ENCODE assay signal across 9 cellular contexts in the genomic region with DNA sequence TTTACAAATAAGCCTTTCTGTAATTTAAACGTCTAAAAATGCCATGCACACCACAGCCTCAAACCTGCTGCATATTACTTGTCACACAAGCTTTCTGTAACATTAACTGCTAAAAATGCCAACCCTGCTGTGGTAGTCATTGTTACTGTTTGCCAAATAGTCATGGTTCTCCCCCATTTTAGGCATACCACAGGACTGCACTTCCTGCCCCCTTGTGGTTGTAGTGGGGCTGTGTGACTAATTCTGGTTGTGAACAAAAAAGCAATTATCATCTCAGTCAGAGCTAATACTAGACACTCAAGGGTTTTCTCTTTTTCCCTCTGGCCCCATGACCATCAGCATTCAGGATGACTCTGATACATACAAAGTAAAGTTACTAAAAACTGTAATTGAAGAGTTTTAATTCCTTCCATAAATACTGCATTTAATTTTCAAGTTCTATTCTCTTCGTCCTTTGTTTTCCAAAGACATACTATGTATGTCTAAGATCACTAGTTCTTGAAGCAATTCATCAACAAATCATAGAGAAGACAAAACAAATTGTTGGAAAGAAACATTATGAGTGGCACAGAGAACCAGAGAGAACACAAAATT. TPM values are rescaled to one million over a fixed set of nuclear protein-coding genes. Genes with fewer than 3 reads are reported as not detected.
DNase-seq lines count a peak whose midpoint lies in the region; ATAC-seq, FAIRE-seq and TF ChIP-seq lines count a peak whose summit lies in the region.
"Had no signal": no experiment of that assay in that cellular context is flagged by ENCODE, and none has a peak within 500 bp of the region (broad histone marks: within the 10 kb centered on the region; RNA-seq: fewer than 3 reads in every experiment).

No MANE protein-coding gene starts in this region.

- TF ChIP-seq CTCF in OCI-LY1 (IDR thresholded peaks at IDR 0.05; ENCODE audit: low read length) (peak; percentile 72), psoas muscle (IDR thresholded peaks at IDR 0.05) (peak; percentile 19)

- 46 to 53% (median 46%) methylated on average over 2 of the region's 2 CpGs for WGBS in psoas muscle, 3 donors

- H3K4me3 ChIP-seq in OCI-LY1 (ENCODE audit: low read depth, low read length, poor library complexity, severe bottlenecking) (no peak overlapping the region), psoas muscle (no peak overlapping the region)

- intact Hi-C loops in psoas muscle (cut with DNase I) = no loop called here

- TF ChIP-seq POLR2A in GM12891 (IDR thresholded peaks at IDR 0.05; ENCODE audit: low read depth, low read length) (no peak), erythroblast (IDR thresholded peaks at IDR 0.05; ENCODE audit: low read length) (no peak)

- H3K27ac ChIP-seq in OCI-LY1 (ENCODE audit: low read depth, low read length, poor library complexity, severe bottlenecking) (no peak overlapping the region), psoas muscle (no peak overlapping the region)

- ATAC-seq in HG03159 (IDR thresholded peaks at IDR 0.05; ENCODE audit: unreplicated experiment) = peak; percentile 84
- no peak for ATAC-seq in psoas muscle
- no peak for ATAC-seq in HG02623 (IDR thresholded peaks at IDR 0.05; ENCODE audit: unreplicated experiment)

- H2AFZ ChIP-seq in OCI-LY1 (ENCODE audit: low read length) = no peak overlapping the region

- no peaks in the 10 kb centered on the region for H3K27me3 ChIP-seq in OCI-LY1 (ENCODE audit: insufficient read depth, low read length)
- H3K27me3 ChIP-seq in psoas muscle (ENCODE audit: insufficient read depth in 3 of 3, low read length in 2 of 3) = peaks cover 0 to 13% (median 0%) of the 10 kb centered on the region in 3 donors

- H3K4me1 ChIP-seq in OCI-LY1 (ENCODE audit: insufficient read depth, low read length, severe bottlenecking) (no peaks in the 10 kb centered on the region), psoas muscle (no peaks in the 10 kb centered on the region)

- no peaks in the 10 kb centered on the region for H4K20me1 ChIP-seq in OCI-LY1 (ENCODE audit: insufficient read depth, low read length)

- DNase-seq in Ammon's horn (ENCODE audit: low spot score) (peak; percentile 60), GM12891 (ENCODE audit: insufficient read length, low spot score) (no peak), erythroblast (lab: John Stamatoyannopoulos, UW) (peak; percentile 7 to 34), psoas muscle (no peak), SHP77 (lab: John Stamatoyannopoulos, UW) (no peak)

- H3K9me3 ChIP-seq in OCI-LY1 (ENCODE audit: low read length) = no peaks in the 10 kb centered on the region
- H3K9me3 ChIP-seq in psoas muscle = no peaks in the 10 kb centered on the region

- no peaks in the 10 kb centered on the region for H3F3A ChIP-seq in OCI-LY1 (ENCODE audit: insufficient read depth, low read length)

- no peaks in the 10 kb centered on the region for H3K79me2 ChIP-seq in OCI-LY1 (ENCODE audit: insufficient read depth, low read length)

- H3K9ac ChIP-seq in OCI-LY1 (ENCODE audit: low read length) = no peak overlapping the region

- no peaks in the 10 kb centered on the region for H3K9me2 ChIP-seq in OCI-LY1 (ENCODE audit: low read depth, low read length)

- H3K4me2 ChIP-seq in OCI-LY1 (ENCODE audit: low read length) = no peak overlapping the region

- peak; percentile 45 for FAIRE-seq in GM12891 (lab: Jason Lieb, UNC)

- H3K36me3 ChIP-seq in OCI-LY1 (ENCODE audit: insufficient read depth, low read length) (no peaks in the 10 kb centered on the region), psoas muscle (ENCODE audit: insufficient read depth in 1 of 2, low read depth in 1 of 2) (no peaks in the 10 kb centered on the region)

TF ChIP-seq in GM12891, 5 proteins besides CTCF, POLR2A, EP300 and RAD21:
- TF ChIP-seq PAX5 (IDR thresholded peaks at IDR 0.05; ENCODE audit: insufficient read depth, low read length, severe bottlenecking) (no peak), TAF1 (IDR thresholded peaks at IDR 0.05; ENCODE audit: low read depth, low read length) (no peak), POLR2AphosphoS5 (IDR thresholded peaks at IDR 0.05; ENCODE audit: low read depth, low read length) (no peak), SPI1 (IDR thresholded peaks at IDR 0.05; ENCODE audit: low read depth, low read length) (no peak), POU2F2 (IDR thresholded peaks at IDR 0.05; ENCODE audit: low read depth, low read length) (no peak)

RNA-seq across cellular contexts. Expression of a gene that starts 5.7 kb away (rescaled TPM):
- not detected for polyA plus RNA-seq in GM12891 (2012; ENCODE audit: low read depth, missing spikeins)
- total RNA-seq in psoas muscle = not detected
- polyA plus RNA-seq in psoas muscle = not detected
- total RNA-seq: T-helper 1 cell treated with Interleukin-12 subunit alpha and Interleukin-12 subunit beta and Interleukin-4 antibody, amounts not matched to agents 30 ng/mL and 1 ng/mL, for 36 hours had no signal

Comparison
In these comparisons a context has a peak if more than half of its experiments do, and no peak if none do; other contexts are left out.
1. DNase-seq: peak in Ammon's horn (single experiment) and erythroblast (2 of 2); none in GM12891 (single experiment), psoas muscle (0 of 2) and SHP77 (0 of 2).